ENCODE assay signal across 31 cellular contexts in the genomic region with DNA sequence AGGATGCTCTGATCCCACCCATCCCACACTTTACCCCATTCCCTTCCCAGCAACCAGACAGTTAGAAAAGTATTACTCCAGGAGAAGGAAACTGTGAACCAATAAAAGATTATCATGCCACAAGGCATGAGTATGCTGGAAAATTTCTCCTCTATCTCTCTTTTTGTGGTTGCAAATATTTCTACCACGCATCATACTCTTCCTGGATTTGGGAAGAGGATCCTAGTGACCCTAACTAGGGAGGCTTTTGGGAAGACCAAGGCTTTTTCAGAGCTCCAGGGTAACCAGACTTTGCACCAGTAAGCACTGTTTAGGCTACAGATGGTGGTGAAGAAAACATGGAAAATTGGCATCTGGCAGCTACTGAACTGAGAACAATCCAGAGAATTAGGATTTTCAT.
"Had no signal": no experiment of that assay in that cellular context is flagged by ENCODE, and none has a peak within 500 bp of the region (broad histone marks: within the 10 kb centered on the region; RNA-seq: fewer than 3 reads in every experiment).

No MANE protein-coding gene starts in this region.

- ATAC-seq: activated naive CD4-positive, alpha-beta T cell treated with anti-CD3 and anti-CD28 coated beads, Interleukin-2, amount 50 U/mL, for 72 hours; activated T-cell treated with anti-CD3 and anti-CD28 coated beads, Interleukin-2, amount 50 U/mL, for 72 hours; effector memory CD8-positive, alpha-beta T cell had no signal

- H3K36me3 ChIP-seq: ascending aorta, brain microvascular endothelial cell, esophagus squamous epithelium had no signal

- H3K4me3 ChIP-seq: ascending aorta, coronary artery, esophagus squamous epithelium had no signal

- H3K27me3 ChIP-seq: ascending aorta, brain microvascular endothelial cell, esophagus squamous epithelium had no signal

- FAIRE-seq: bronchial epithelial cell, endometrium, endothelial cell of umbilical vein, frontal cortex had no signal

- H3K4me1 ChIP-seq: ascending aorta, esophagus squamous epithelium had no signal

- H3K27me3 Mint-ChIP-seq: activated CD4-positive, alpha-beta memory T cell treated with anti-CD3 and anti-CD28 coated beads, Interleukin-2, amount 10 ng/mL, durations not matched to agents 7 days and 5 days; activated CD4-positive, alpha-beta T cell treated with anti-CD3 and anti-CD28 coated beads, Interleukin-2, amount 10 ng/mL, durations not matched to agents 7 days and 5 days; activated naive CD8-positive, alpha-beta T cell treated with anti-CD3 and anti-CD28 coated beads, Interleukin-2, amount 10 ng/mL, durations not matched to agents 7 days and 5 days; activated T-cell treated with anti-CD3 and anti-CD28 coated beads, Interleukin-2, amount 50 U/mL, for 24 hours; central memory CD8-positive, alpha-beta T cell; effector memory CD8-positive, alpha-beta T cell had no signal

- H3K4me3 Mint-ChIP-seq: activated CD4-positive, alpha-beta memory T cell treated with anti-CD3 and anti-CD28 coated beads, Interleukin-2, amount 10 ng/mL, durations not matched to agents 7 days and 5 days; activated CD4-positive, alpha-beta T cell treated with anti-CD3 and anti-CD28 coated beads, Interleukin-2, amount 10 ng/mL, durations not matched to agents 7 days and 5 days; activated naive CD4-positive, alpha-beta T cell treated with anti-CD3 and anti-CD28 coated beads, Interleukin-2, amount 10 ng/mL, durations not matched to agents 7 days and 5 days; activated naive CD8-positive, alpha-beta T cell treated with anti-CD3 and anti-CD28 coated beads, Interleukin-2, amount 10 ng/mL, durations not matched to agents 7 days and 5 days; activated T-cell treated with anti-CD3 and anti-CD28 coated beads, Interleukin-2, amount 50 U/mL, for 24 hours; activated T-cell treated with anti-CD3 and anti-CD28 coated beads, Interleukin-2, amount 50 U/mL, for 72 hours; central memory CD8-positive, alpha-beta T cell; effector memory CD8-positive, alpha-beta T cell had no signal

- H3K27ac Mint-ChIP-seq: activated CD4-positive, alpha-beta memory T cell treated with anti-CD3 and anti-CD28 coated beads, Interleukin-2, amount 10 ng/mL, durations not matched to agents 7 days and 5 days; activated CD4-positive, alpha-beta T cell treated with anti-CD3 and anti-CD28 coated beads, Interleukin-2, amount 10 ng/mL, durations not matched to agents 7 days and 5 days; activated naive CD4-positive, alpha-beta T cell treated with anti-CD3 and anti-CD28 coated beads, Interleukin-2, amount 10 ng/mL, durations not matched to agents 7 days and 5 days; activated naive CD4-positive, alpha-beta T cell treated with anti-CD3 and anti-CD28 coated beads, Interleukin-2, amount 50 U/mL, for 72 hours; activated naive CD8-positive, alpha-beta T cell treated with anti-CD3 and anti-CD28 coated beads, Interleukin-2, amount 10 ng/mL, durations not matched to agents 7 days and 5 days; activated T-cell treated with anti-CD3 and anti-CD28 coated beads, Interleukin-2, amount 50 U/mL, for 24 hours; activated T-cell treated with anti-CD3 and anti-CD28 coated beads, Interleukin-2, amount 50 U/mL, for 72 hours; effector memory CD8-positive, alpha-beta T cell had no signal

- H3K4me1 Mint-ChIP-seq: activated CD4-positive, alpha-beta memory T cell treated with anti-CD3 and anti-CD28 coated beads, Interleukin-2, amount 10 ng/mL, durations not matched to agents 7 days and 5 days; activated CD4-positive, alpha-beta T cell treated with anti-CD3 and anti-CD28 coated beads, Interleukin-2, amount 10 ng/mL, durations not matched to agents 7 days and 5 days; activated naive CD4-positive, alpha-beta T cell treated with anti-CD3 and anti-CD28 coated beads, Interleukin-2, amount 10 ng/mL, durations not matched to agents 7 days and 5 days; activated naive CD8-positive, alpha-beta T cell treated with anti-CD3 and anti-CD28 coated beads, Interleukin-2, amount 10 ng/mL, durations not matched to agents 7 days and 5 days; central memory CD8-positive, alpha-beta T cell had no signal

- H3K9me3 ChIP-seq: ascending aorta had no signal

- DNase-seq: activated CD4-positive, alpha-beta memory T cell treated with anti-CD3 and anti-CD28 coated beads, Interleukin-2, amount 10 ng/mL, durations not matched to agents 7 days and 5 days; activated CD4-positive, alpha-beta T cell treated with anti-CD3 and anti-CD28 coated beads for 1 hour; activated CD4-positive, alpha-beta T cell treated with anti-CD3 and anti-CD28 coated beads for 4 hours; activated CD4-positive, alpha-beta T cell treated with anti-CD3 and anti-CD28 coated beads, Interleukin-2, amount 10 ng/mL, durations not matched to agents 7 days and 5 days; activated CD4-positive, alpha-beta T cell treated with anti-CD3 and anti-CD28 coated beads, Interleukin-2, amount 50 U/mL, for 4 hours; activated CD4-positive, CD25-positive, alpha-beta regulatory T cell; activated CD8-positive, alpha-beta memory T cell treated with anti-CD3 and anti-CD28 coated beads, Interleukin-2, amount 50 U/mL, for 48 hours; activated gamma-delta T cell; activated naive CD4-positive, alpha-beta T cell; activated naive CD4-positive, alpha-beta T cell treated with anti-CD3 and anti-CD28 coated beads, Interleukin-2, amount 10 ng/mL, durations not matched to agents 7 days and 5 days; activated naive CD8-positive, alpha-beta T cell treated with anti-CD3 and anti-CD28 coated beads, Interleukin-2, amount 10 ng/mL, durations not matched to agents 7 days and 5 days; activated T-cell treated with anti-CD3 and anti-CD28 coated beads for 4 hours; activated T-cell treated with anti-CD3 and anti-CD28 coated beads, Interleukin-2, amount 50 U/mL, for 24 hours; activated T-cell treated with anti-CD3 and anti-CD28 coated beads, Interleukin-2, amount 50 U/mL, for 72 hours; brain microvascular endothelial cell; dermis blood vessel endothelial cell; effector CD4-positive, alpha-beta T cell; effector memory CD8-positive, alpha-beta T cell; esophagus squamous epithelium; foreskin fibroblast; head of caudate nucleus; T-helper 2 cell had no signal

- H3K36me3 Mint-ChIP-seq: activated naive CD4-positive, alpha-beta T cell treated with anti-CD3 and anti-CD28 coated beads, Interleukin-2, amount 10 ng/mL, durations not matched to agents 7 days and 5 days; activated naive CD8-positive, alpha-beta T cell treated with anti-CD3 and anti-CD28 coated beads, Interleukin-2, amount 10 ng/mL, durations not matched to agents 7 days and 5 days had no signal

- H3K27ac ChIP-seq: ascending aorta, brain microvascular endothelial cell, coronary artery, epithelial cell of prostate, esophagus squamous epithelium had no signal
